Comparison of ENCODE assay signal across 15 cellular contexts in genomic region chr10:5663692-5664427, GRCh38. TPM values are rescaled to one million over a fixed set of nuclear protein-coding genes. Genes with fewer than 3 reads are reported as not detected.
A peak's percentile ranks its signal among the peaks of the same experiment; 100 is the strongest.
DNase-seq lines count a peak whose midpoint lies in the region; ATAC-seq and TF ChIP-seq lines count a peak whose summit lies in the region.
"Had no signal": no experiment of that assay in that cellular context is flagged by ENCODE, and none has a peak within 500 bp of the region (broad histone marks: within the 10 kb centered on the region; RNA-seq: fewer than 3 reads in every experiment).

No MANE protein-coding gene starts in this region.

- H2BK15ac ChIP-seq in neuronal stem cell (ENCODE audit: low read length), result no peak overlapping the region

- no peak overlapping the region for H2AFZ ChIP-seq in neuronal stem cell (ENCODE audit: low read length)
- H2AFZ ChIP-seq in GM23248, result no peak overlapping the region

- no peak overlapping the region for H4K8ac ChIP-seq in neuronal stem cell (ENCODE audit: low read depth, low read length)

- TF ChIP-seq CTCF in coronary artery (IDR thresholded peaks at IDR 0.05), result no peak

- H3K4ac ChIP-seq in neuronal stem cell (ENCODE audit: low read length), result no peak overlapping the region

- in situ Hi-C loops in GM23248 (cut with MboI), result no loop called here

- H3K4me3 Mint-ChIP-seq in activated T-helper 17 cell treated with anti-CD3 and anti-CD28 coated beads, Interleukin-2, amount 50 U/mL, for 72 hours, result no peak overlapping the region

- ATAC-seq in activated T-helper 17 cell treated with anti-CD3 and anti-CD28 coated beads, Interleukin-2, amount 50 U/mL, for 72 hours (replicated peaks), result no peak
- ATAC-seq: pancreas had no signal

- H4K20me1 ChIP-seq in GM23248 (ENCODE audit: insufficient read depth), result no peaks in the 10 kb centered on the region

- H3K36me3 ChIP-seq in neuronal stem cell (replicated peaks in 1 of 2; ENCODE audit: control insufficient read depth in 2 of 2, insufficient read depth in 2 of 2, low read length in 2 of 2) (no peaks in the 10 kb centered on the region), GM23248 (ENCODE audit: low read depth) (no peaks in the 10 kb centered on the region)
- H3K36me3 ChIP-seq: pancreas, spleen, stomach had no signal

- no peak overlapping the region for H2BK120ac ChIP-seq in neuronal stem cell (ENCODE audit: low read depth, low read length)

- no peak overlapping the region for H4K91ac ChIP-seq in neuronal stem cell (ENCODE audit: low read depth, low read length, poor library complexity)

- H2BK12ac ChIP-seq in neuronal stem cell (ENCODE audit: low read length), result no peak overlapping the region

- H3K4me1 ChIP-seq in neuronal stem cell (ENCODE audit: control insufficient read depth in 2 of 2, insufficient read depth in 1 of 2, low read depth in 1 of 2, low read length in 2 of 2), result peaks cover 7 to 15% of the 10 kb centered on the region in 2 donors
- H3K4me1 ChIP-seq in GM23248 (ENCODE audit: insufficient read depth), result peaks cover 11% of the 10 kb centered on the region; the same call in 1 of the 2 replicates

- H3K27ac ChIP-seq in coronary artery (peak overlapping the region in 1 of 2 donors; percentile 7), neuronal stem cell (replicated peaks; ENCODE audit: low read length) (no peak overlapping the region), GM23248 (no peak overlapping the region)
- H3K27ac ChIP-seq: pancreas, spleen, stomach had no signal

- H3F3A ChIP-seq in GM23248 (ENCODE audit: insufficient read depth), result peaks cover 18% of the 10 kb centered on the region

- DNase-seq in NCI-H2107 treated with DMSO at 0.1 percent for 48 hours (lab: John Stamatoyannopoulos, UW; ENCODE audit: unreplicated experiment) (peak; percentile 62), NCI-H2107 (lab: John Stamatoyannopoulos, UW) (no peak), HuH-7 (ENCODE audit: low spot score) (peak; percentile 71), coronary artery (ENCODE audit: low spot score) (no peak), neuronal stem cell (ENCODE audit: low spot score) (no peak), GM23248 (no peak), NCI-H2029 (lab: John Stamatoyannopoulos, UW) (no peak)
- DNase-seq: activated CD4-positive, alpha-beta T cell treated with anti-CD3 and anti-CD28 coated beads, Interleukin-2, amount 50 U/mL, for 1 hour; mesenchymal stem cell; MM.1S; NCI-H2227 treated with DMSO at 0.1 percent for 48 hours; pancreas; spleen; stomach had no signal

- H3K4me3 ChIP-seq in coronary artery (peak overlapping the region; percentile 9), neuronal stem cell (ENCODE audit: low read length in 2 of 2) (no peak overlapping the region), GM23248 (no peak overlapping the region)
- H3K4me3 ChIP-seq: pancreas, spleen, stomach had no signal

- no peaks in the 10 kb centered on the region for H3K36me3 Mint-ChIP-seq in activated T-helper 17 cell treated with anti-CD3 and anti-CD28 coated beads, Interleukin-2, amount 50 U/mL, for 72 hours (ENCODE audit: low read depth)

- peaks cover 0 to 2% of the 10 kb centered on the region in 2 donors for H3K9me3 ChIP-seq in neuronal stem cell (replicated peaks in 1 of 2; ENCODE audit: control insufficient read depth in 2 of 2, insufficient read depth in 1 of 2, low read depth in 1 of 2, low read length in 2 of 2)
- no peaks in the 10 kb centered on the region for H3K9me3 ChIP-seq in GM23248 (ENCODE audit: low read depth)
- H3K9me3 ChIP-seq: pancreas, spleen, stomach had no signal

- H3K4me1 Mint-ChIP-seq in activated T-helper 17 cell treated with anti-CD3 and anti-CD28 coated beads, Interleukin-2, amount 50 U/mL, for 72 hours, result peaks cover 29% of the 10 kb centered on the region

- H2BK5ac ChIP-seq in neuronal stem cell (ENCODE audit: low read length), result no peak overlapping the region

- H3K4me2 ChIP-seq in neuronal stem cell (ENCODE audit: insufficient read depth, low read length, poor library complexity, severe bottlenecking) (no peak overlapping the region), GM23248 (ENCODE audit: unreplicated experiment) (no peak overlapping the region)

- H3K14ac ChIP-seq in neuronal stem cell (ENCODE audit: low read length), result no peak overlapping the region

- no peak overlapping the region for H2AK5ac ChIP-seq in neuronal stem cell (ENCODE audit: low read depth, low read length)

- no peak overlapping the region for H3K23ac ChIP-seq in neuronal stem cell (ENCODE audit: low read depth, low read length, poor library complexity)

- H3K79me1 ChIP-seq in neuronal stem cell (ENCODE audit: low read depth, low read length), result peaks cover 4% of the 10 kb centered on the region

- no CpG with 5 or more reads among the region's 12 CpGs for WGBS in neuronal stem cell (ENCODE audit: extremely low coverage in 2 of 2, insufficient read length in 2 of 2, insufficient replicate concordance in 1 of 2), 2 donors
- 76% methylated on average over 9 to 12 of the region's 12 CpGs for WGBS in GM23248 (ENCODE audit: low coverage in 1 of 2, low lambda C conversion rate in 2 of 2, missing lambda C conversion rate in 2 of 2), 2 experiments

- H3K9ac ChIP-seq in neuronal stem cell (ENCODE audit: low read depth, low read length, poor library complexity) (no peak overlapping the region), GM23248 (no peak overlapping the region)

- no peak overlapping the region for H3K27ac Mint-ChIP-seq in activated T-helper 17 cell treated with anti-CD3 and anti-CD28 coated beads, Interleukin-2, amount 50 U/mL, for 72 hours

- H3K27me3 Mint-ChIP-seq in activated T-helper 17 cell treated with anti-CD3 and anti-CD28 coated beads, Interleukin-2, amount 50 U/mL, for 72 hours, result no peaks in the 10 kb centered on the region

- H3K27me3 ChIP-seq in neuronal stem cell (ENCODE audit: control insufficient read depth in 3 of 3, insufficient read depth in 3 of 3, low read depth in 1 of 3, low read length in 3 of 3) (peaks cover 0 to 10% (median 7%) of the 10 kb centered on the region in 3 experiments), GM23248 (replicated peaks; ENCODE audit: insufficient read depth) (no peaks in the 10 kb centered on the region)
- H3K27me3 ChIP-seq: pancreas, spleen, stomach had no signal

- peak overlapping the region; percentile 46 for H3K18ac ChIP-seq in neuronal stem cell (ENCODE audit: low read length)

- peaks cover 21% of the 10 kb centered on the region for H3K79me2 ChIP-seq in GM23248 (ENCODE audit: insufficient read depth)

- no peaks in the 10 kb centered on the region for H3K9me3 Mint-ChIP-seq in activated T-helper 17 cell treated with anti-CD3 and anti-CD28 coated beads, Interleukin-2, amount 50 U/mL, for 72 hours

- no peaks in the 10 kb centered on the region for H3K9me2 ChIP-seq in GM23248 (ENCODE audit: insufficient read depth)

RNA-seq across cellular contexts. Expression of gene ASB13, which starts 2.5 kb away (rescaled TPM):
- polyA plus RNA-seq in neuronal stem cell (2013, experiment 1 of 2), result 13.3 TPM
- polyA plus RNA-seq in neuronal stem cell (2013, experiment 2 of 2), result 13.2 TPM
- 5.6 and 8.9 TPM in 2 replicates for total RNA-seq in GM23248 (2014; rRNA removed; shearing (Covaris generic))
- polyA plus RNA-seq in GM23248 (2016; fragmentation: Nextera tagmentation; extraction: Ambion mirVana), result 7.5 and 8.9 TPM in 2 replicates
- 1 to 10 TPM; 3.5 to 6.8 TPM for total RNA-seq in activated T-helper 17 cell treated with anti-CD3 and anti-CD28 coated beads, Interleukin-2, amount 50 U/mL, for 72 hours

RNA-seq across cellular contexts. Expression of gene TASOR2, which starts 20.8 kb away (rescaled TPM):
- 12.5 TPM for polyA plus RNA-seq in neuronal stem cell (2013, experiment 1 of 2)
- 14.1 TPM for polyA plus RNA-seq in neuronal stem cell (2013, experiment 2 of 2)
- 51.9 and 60.7 TPM in 2 replicates for total RNA-seq in GM23248 (2014; rRNA removed; shearing (Covaris generic))
- polyA plus RNA-seq in GM23248 (2016; fragmentation: Nextera tagmentation; extraction: Ambion mirVana), result 16.8 and 19.9 TPM in 2 replicates
- total RNA-seq in activated T-helper 17 cell treated with anti-CD3 and anti-CD28 coated beads, Interleukin-2, amount 50 U/mL, for 72 hours, result 10 to 100 TPM; 48.9 to 51.6 TPM

Comparison
In these comparisons a context has a peak if more than half of its experiments do, and no peak if none do; other contexts are left out.
1. DNase-seq: peak in NCI-H2107 treated with DMSO at 0.1 percent for 48 hours (single experiment) and HuH-7 (single experiment); none in NCI-H2107 (single experiment), coronary artery (single experiment), neuronal stem cell (single experiment), GM23248 (single experiment) and NCI-H2029 (single experiment).